ENCODE assay signal across 25 cellular contexts in genomic region chr13:68627377-68627776, GRCh38.
DNase-seq lines count a peak whose midpoint lies in the region; ATAC-seq, FAIRE-seq and TF ChIP-seq lines count a peak whose summit lies in the region.
"Had no signal": no experiment of that assay in that cellular context is flagged by ENCODE, and none has a peak within 500 bp of the region (broad histone marks: within the 10 kb centered on the region; RNA-seq: fewer than 3 reads in every experiment).

No MANE protein-coding gene starts in this region.

- H2AK5ac ChIP-seq in H1 (ENCODE audit: low read depth, low read length) = no peak overlapping the region

- DNase-seq in HepG2 (ENCODE audit: low spot score) = no peak
- no peak for DNase-seq in right lobe of liver
- DNase-seq in Karpas-422 = no peak
- no peak for DNase-seq in H1 (ENCODE audit: low read depth in 1 of 2, low spot score in 2 of 2)
- DNase-seq in ascending aorta (ENCODE audit: low spot score in 2 of 2) = no peak
- DNase-seq in foreskin fibroblast = no peak
- DNase-seq: ACHN; BE2C; C1 segment of cervical spinal cord; CD4-positive, alpha-beta memory T cell; CD4-positive, CD25-positive, alpha-beta regulatory T cell; CD8-positive, alpha-beta memory T cell; COR-L47; DMS 273 treated with DMSO at 0.1 percent for 48 hours; DMS153; DMS53; DMS79; DND-41; EL; GDM1 had no signal

- TF ChIP-seq EP300 in HepG2 (IDR thresholded peaks at IDR 0.05; ENCODE audit: low read depth in 2 of 2, low read length in 2 of 2) (no peak), HepG2 (CRISPR knock-in tag; IDR thresholded peaks at IDR 0.05; ENCODE audit: borderline replicate concordance) (no peak), H1 (IDR thresholded peaks at IDR 0.05; ENCODE audit: borderline replicate concordance in 1 of 2, low read depth in 2 of 2, low read length in 2 of 2) (no peak)

- no peak overlapping the region for H2BK20ac ChIP-seq in H1 (ENCODE audit: low read length)

- in situ Hi-C loops in HepG2 (cut with HindIII; ENCODE audit: extremely low pct_ligation_motif_present, low pct_unique_long_range_greater_than_20kb) = no loop called here

- no peak overlapping the region for H3K4me3 ChIP-seq in HepG2 (replicated peaks in 1 of 3; ENCODE audit: insufficient read depth in 1 of 3, low read depth in 2 of 3, low read length in 3 of 3)
- no peak overlapping the region for H3K4me3 ChIP-seq in right lobe of liver
- no peak overlapping the region for H3K4me3 ChIP-seq in Karpas-422 (ENCODE audit: low read length)
- no peak overlapping the region for H3K4me3 ChIP-seq in H1 (ENCODE audit: extremely low read depth in 1 of 4, insufficient read depth in 2 of 4, low read depth in 3 of 4, low read length in 4 of 4)
- no peak overlapping the region for H3K4me3 ChIP-seq in ascending aorta
- no peak overlapping the region for H3K4me3 ChIP-seq in foreskin fibroblast (ENCODE audit: low read depth in 1 of 2, low read length in 2 of 2)
- H3K4me3 ChIP-seq: BLaER1, GM12878 had no signal

- BruUV-seq in HepG2 (replicated peaks; lab: Mats Ljungman, UMichigan) = no TSS peak

- TF ChIP-seq CTCF in HepG2 (CRISPR knock-in tag; IDR thresholded peaks at IDR 0.05) (no peak), right lobe of liver (IDR thresholded peaks at IDR 0.05) (no peak), H1 (IDR thresholded peaks at IDR 0.05; ENCODE audit: control extremely low read depth in 1 of 3, insufficient read depth in 1 of 3, low read depth in 1 of 3, low read length in 3 of 3) (no peak), ascending aorta (IDR thresholded peaks at IDR 0.05) (no peak), foreskin fibroblast (IDR thresholded peaks at IDR 0.05; ENCODE audit: low read depth, low read length) (no peak)

- H4K20me1 ChIP-seq in HepG2 (ENCODE audit: insufficient read depth, low read length) = no peaks in the 10 kb centered on the region
- no peaks in the 10 kb centered on the region for H4K20me1 ChIP-seq in Karpas-422 (ENCODE audit: insufficient read depth, low read depth, low read length)
- H4K20me1 ChIP-seq in H1 (replicated peaks in 1 of 2; ENCODE audit: control insufficient read depth in 1 of 2, insufficient read depth in 2 of 2, low read length in 2 of 2) = no peaks in the 10 kb centered on the region
- H4K20me1 ChIP-seq: BLaER1 had no signal

- TF ChIP-seq RAD21 in HepG2 (CRISPR knock-in tag; IDR thresholded peaks at IDR 0.05) (no peak), H1 (IDR thresholded peaks at IDR 0.05 in 1 of 2, conservative IDR thresholded peaks at IDR 0.05 in 1 of 2; ENCODE audit: low read depth in 2 of 2, low read length in 2 of 2) (no peak)

- H3K23me2 ChIP-seq in H1 (ENCODE audit: low read depth, low read length) = no peaks in the 10 kb centered on the region; the same call in 1 of the 2 replicates

- intact Hi-C loops in HepG2 (cut with micrococcal nuclease; ENCODE audit: unreplicated experiment) (loop anchor here (5.0 kb wide), 1 partner anchor 155 kb away; no protein-coding TSS in a partner anchor), right lobe of liver (cut with DNase I) (no loop called here), ascending aorta (cut with DNase I) (no loop called here)

- WGBS in HepG2 (ENCODE audit: low lambda C conversion rate) = 3% methylated on average over 3 of the region's 3 CpGs
- WGBS in right lobe of liver (ENCODE audit: insufficient coverage, low coverage, low lambda C conversion rate, missing lambda C conversion rate) = 53% methylated on average over 3 of the region's 3 CpGs
- 91% methylated on average over 3 of the region's 3 CpGs; no CpG with 5 or more reads in 1 of the 2 experiments for WGBS in H1 (ENCODE audit: extremely low coverage in 1 of 2, insufficient coverage in 1 of 2, insufficient read length in 1 of 2, insufficient replicate concordance in 2 of 2, low coverage in 1 of 2, low lambda C conversion rate in 2 of 2, missing lambda C conversion rate in 1 of 2), 2 experiments

- H3K79me2 ChIP-seq in HepG2 (ENCODE audit: insufficient read depth, low read length) (no peaks in the 10 kb centered on the region), Karpas-422 (ENCODE audit: low read length) (no peaks in the 10 kb centered on the region), H1 (ENCODE audit: control insufficient read depth in 1 of 2, insufficient read depth in 2 of 2, low read length in 2 of 2) (no peaks in the 10 kb centered on the region)

- no peak for FAIRE-seq in HepG2 (lab: Jason Lieb, UNC)
- no peak for FAIRE-seq in H1 (lab: Jason Lieb, UNC)
- FAIRE-seq: GM12878, GM12892, GM18507 had no signal

- H3K9ac ChIP-seq in HepG2 (ENCODE audit: insufficient read depth, low read depth, low read length) (no peak overlapping the region), Karpas-422 (ENCODE audit: low read length) (no peak overlapping the region), H1 (replicated peaks in 1 of 4; ENCODE audit: extremely low read depth in 1 of 4, low read depth in 3 of 4, low read length in 3 of 4) (no peak overlapping the region)
- H3K9ac ChIP-seq: BLaER1 had no signal

- H3K79me1 ChIP-seq in H1 (ENCODE audit: low read depth, low read length) = no peaks in the 10 kb centered on the region

- no peak overlapping the region for H3K14ac ChIP-seq in H1 (ENCODE audit: insufficient read length)

- H2BK15ac ChIP-seq in H1 (ENCODE audit: low read length) = no peak overlapping the region

- CTCF ChIA-PET in HepG2 (lab: Yijun Ruan, JAX; ENCODE audit: low intra/inter-chr PET ratio, low total read pairs) (no interaction called here), H1 (lab: Charles Lee; ENCODE audit: partially characterized antibody) (no interaction called here)

- H3K4me2 ChIP-seq in HepG2 (ENCODE audit: low read depth, low read length) (no peak overlapping the region), Karpas-422 (ENCODE audit: low read depth, low read length, poor library complexity, severe bottlenecking) (no peak overlapping the region), H1 (ENCODE audit: insufficient read depth in 1 of 2, low read depth in 2 of 2, low read length in 2 of 2) (no peak overlapping the region)
- H3K4me2 ChIP-seq: BLaER1 had no signal

- no peak overlapping the region for H4K91ac ChIP-seq in H1 (replicated peaks; ENCODE audit: insufficient read length, low read length)

- H4K5ac ChIP-seq in H1 (ENCODE audit: insufficient read length, low read depth, low read length) = no peak overlapping the region

- no peaks in the 10 kb centered on the region for H3K9me2 ChIP-seq in Karpas-422 (replicated peaks; ENCODE audit: insufficient read depth, low read length)

- H4K8ac ChIP-seq in H1 (ENCODE audit: extremely low read depth, insufficient read depth, low read length) = no peak overlapping the region

- H3K4me1 ChIP-seq in HepG2 (ENCODE audit: insufficient read depth, low read length) = no peaks in the 10 kb centered on the region
- H3K4me1 ChIP-seq in right lobe of liver = no peaks in the 10 kb centered on the region
- no peaks in the 10 kb centered on the region for H3K4me1 ChIP-seq in Karpas-422 (ENCODE audit: low read length)
- H3K4me1 ChIP-seq in H1 (replicated peaks in 1 of 4; ENCODE audit: control insufficient read depth in 3 of 4, insufficient read depth in 4 of 4, low read length in 3 of 4) = no peaks in the 10 kb centered on the region
- H3K4me1 ChIP-seq in ascending aorta = no peaks in the 10 kb centered on the region
- H3K4me1 ChIP-seq: BE2C, BLaER1 had no signal

- no peaks in the 10 kb centered on the region for H3K36me3 ChIP-seq in HepG2 (replicated peaks in 1 of 2; ENCODE audit: control insufficient read depth in 1 of 2, insufficient read depth in 2 of 2, low read length in 2 of 2)
- H3K36me3 ChIP-seq in right lobe of liver = no peaks in the 10 kb centered on the region
- H3K36me3 ChIP-seq in Karpas-422 (ENCODE audit: insufficient read depth, low read length) = no peaks in the 10 kb centered on the region
- H3K36me3 ChIP-seq in H1 (ENCODE audit: control insufficient read depth in 2 of 4, insufficient read depth in 4 of 4, low read length in 3 of 4) = no peaks in the 10 kb centered on the region
- H3K36me3 ChIP-seq in ascending aorta = no peaks in the 10 kb centered on the region
- H3K36me3 ChIP-seq: BE2C, BLaER1 had no signal

- POLR2A ChIA-PET in HepG2 (lab: Yijun Ruan, JAX) = no interaction called here
- POLR2A ChIA-PET in H1 (lab: Charles Lee; ENCODE audit: partially characterized antibody) = no interaction called here

- no peak overlapping the region for H3K27ac ChIP-seq in HepG2 (ENCODE audit: extremely low read length, insufficient read depth, low read length)
- H3K27ac ChIP-seq in right lobe of liver = no peak overlapping the region
- no peak overlapping the region for H3K27ac ChIP-seq in Karpas-422 (ENCODE audit: low read length)
- no peak overlapping the region for H3K27ac ChIP-seq in H1 (ENCODE audit: low read depth, low read length)
- H3K27ac ChIP-seq in ascending aorta = no peak overlapping the region
- H3K27ac ChIP-seq: 22Rv1, BLaER1 had no signal

- no peak overlapping the region for H3K23ac ChIP-seq in H1 (ENCODE audit: insufficient read length)

- no peak overlapping the region for H2BK5ac ChIP-seq in H1 (ENCODE audit: low read depth, low read length)

- no peak overlapping the region for H3K18ac ChIP-seq in H1 (ENCODE audit: extremely low read depth, low read length)

- no peak overlapping the region for H3K56ac ChIP-seq in H1 (replicated peaks; ENCODE audit: insufficient read length, low read depth, low read length)

- no peak overlapping the region for H3K4ac ChIP-seq in H1 (replicated peaks; ENCODE audit: insufficient read length, low read depth, low read length)

- H3K27me3 ChIP-seq in HepG2 (ENCODE audit: control insufficient read depth in 1 of 2, insufficient read depth in 2 of 2, low read length in 2 of 2) = no peaks in the 10 kb centered on the region
- H3K27me3 ChIP-seq in right lobe of liver = no peaks in the 10 kb centered on the region
- H3K27me3 ChIP-seq in Karpas-422 (ENCODE audit: low read length) = no peaks in the 10 kb centered on the region
- H3K27me3 ChIP-seq in H1 (replicated peaks in 1 of 4; ENCODE audit: control insufficient read depth in 3 of 4, extremely low read depth in 1 of 4, insufficient read depth in 3 of 4, low read length in 3 of 4) = no peaks in the 10 kb centered on the region
- no peaks in the 10 kb centered on the region for H3K27me3 ChIP-seq in ascending aorta
- H3K27me3 ChIP-seq: BE2C, BLaER1 had no signal

- ATAC-seq in HepG2 (no peak), right lobe of liver (no peak)
- ATAC-seq: GM12878 had no signal

- H2BK120ac ChIP-seq in H1 (replicated peaks; ENCODE audit: low read depth, low read length) = no peak overlapping the region

- H3K9me3 ChIP-seq in HepG2 (ENCODE audit: low read length) (no peaks in the 10 kb centered on the region), right lobe of liver (no peaks in the 10 kb centered on the region), Karpas-422 (ENCODE audit: low read length) (0 out of 2 replicates have a peak, but pooled peaks cover 2% of the 10 kb centered on the region), H1 (ENCODE audit: insufficient read depth in 2 of 2, low read depth in 1 of 2, low read length in 1 of 2) (no peaks in the 10 kb centered on the region), ascending aorta (no peaks in the 10 kb centered on the region)
- H3K9me3 ChIP-seq: BE2C, BLaER1 had no signal

- no peak overlapping the region for H2BK12ac ChIP-seq in H1 (ENCODE audit: low read depth, low read length)

- H2AFZ ChIP-seq in HepG2 (ENCODE audit: low read length) (no peak overlapping the region), Karpas-422 (ENCODE audit: low read length) (peak overlapping the region; percentile 25; the same call in 1 of the 2 replicates), H1 (ENCODE audit: low read length) (no peak overlapping the region)

- no peak for TF ChIP-seq POLR2A in HepG2 (IDR thresholded peaks at IDR 0.05; ENCODE audit: insufficient read depth in 1 of 2, low read depth in 2 of 2, low read length in 2 of 2)
- no peak for TF ChIP-seq POLR2A in right lobe of liver (IDR thresholded peaks at IDR 0.05)
- TF ChIP-seq POLR2A in H1 (IDR thresholded peaks at IDR 0.05; ENCODE audit: control extremely low read depth in 1 of 2, low read depth in 2 of 2, low read length in 2 of 2) = no peak

Comparison
In these comparisons a context has a peak if more than half of its experiments do, and no peak if none do; other contexts are left out.
1. Of the 41 proteins assayed by ChIP-seq in both HepG2 and H1: peak only in HepG2: none; only in H1: none; in both: MAFK; in neither: 40.